32 cellular contexts compared by ENCODE assay signal in the genomic region with DNA sequence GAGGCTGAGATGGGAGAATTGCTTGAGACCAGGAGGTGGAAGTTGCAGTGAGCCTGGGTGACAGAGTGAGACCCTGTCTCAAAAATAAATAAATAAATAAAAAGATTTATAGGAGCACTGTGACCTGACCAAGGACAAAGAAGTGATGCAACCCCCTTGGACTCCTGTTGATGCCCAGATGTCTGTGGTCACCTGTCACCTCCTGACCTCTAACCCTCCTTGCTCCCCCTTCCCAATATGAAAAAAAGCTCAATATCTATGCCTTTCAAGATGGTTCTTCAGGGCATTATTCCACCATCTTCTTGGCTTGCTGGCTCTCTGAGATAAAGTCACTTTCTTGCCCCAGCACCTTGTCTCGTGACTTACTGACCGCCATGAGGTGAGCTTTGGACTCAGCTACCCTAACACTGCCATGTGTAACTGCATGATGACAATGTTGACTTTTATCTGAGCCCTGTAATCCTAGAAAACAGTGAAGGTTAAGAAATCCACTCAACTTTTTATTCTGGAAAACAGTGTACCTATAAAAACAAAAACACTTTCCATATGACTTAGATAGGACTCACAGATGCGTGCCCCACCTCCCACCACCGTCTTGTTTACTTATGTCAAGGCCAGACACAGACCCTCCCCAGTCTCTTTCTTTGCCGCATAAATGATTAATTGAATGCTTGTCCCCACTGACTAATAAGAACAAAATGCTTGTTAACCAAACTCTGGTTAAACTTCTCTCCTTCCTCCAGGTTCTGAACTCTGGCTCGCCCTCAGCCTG.
DNase-seq lines count a peak whose midpoint lies in the region; ATAC-seq, FAIRE-seq and TF ChIP-seq lines count a peak whose summit lies in the region.
"Had no signal": no experiment of that assay in that cellular context is flagged by ENCODE, and none has a peak within 500 bp of the region (broad histone marks: within the 10 kb centered on the region; RNA-seq: fewer than 3 reads in every experiment).

No MANE protein-coding gene starts in this region.

- no peaks in the 10 kb centered on the region for H3K9me3 ChIP-seq in right lobe of liver
- H3K9me3 ChIP-seq: breast epithelium, esophagus muscularis mucosa, HAP-1, mucosa of descending colon, upper lobe of left lung had no signal

- peaks cover 51% of the 10 kb centered on the region for H3K4me1 Mint-ChIP-seq in brain
- H3K4me1 Mint-ChIP-seq: activated naive CD8-positive, alpha-beta T cell treated with anti-CD3 and anti-CD28 coated beads, Interleukin-2, amount 50 U/mL, for 24 hours had no signal

- TF ChIP-seq CTCF in brain (conservative IDR thresholded peaks at IDR 0.05) (no peak), right lobe of liver (IDR thresholded peaks at IDR 0.05) (no peak)

- H3K27me3 ChIP-seq in right lobe of liver: no peaks in the 10 kb centered on the region
- H3K27me3 ChIP-seq: breast epithelium, esophagus muscularis mucosa, upper lobe of left lung had no signal

- TF ChIP-seq POLR2A in right lobe of liver (IDR thresholded peaks at IDR 0.05): no peak

- no peak overlapping the region for H3K4me3 ChIP-seq in right lobe of liver
- H3K4me3 ChIP-seq: breast epithelium, esophagus muscularis mucosa, HAP-1, mucosa of descending colon, upper lobe of left lung had no signal

- peak; percentile 84 for FAIRE-seq in urothelium cell line (lab: Jason Lieb, UNC)
- FAIRE-seq: colon, GM18507 had no signal

- H3K27ac ChIP-seq in right lobe of liver: peak overlapping the region in 1 of 3 donors; percentile 13
- H3K27ac ChIP-seq: 22Rv1, breast epithelium, esophagus muscularis mucosa, upper lobe of left lung had no signal

- no peaks in the 10 kb centered on the region for H3K9me3 Mint-ChIP-seq in brain
- H3K9me3 Mint-ChIP-seq: activated naive CD8-positive, alpha-beta T cell treated with anti-CD3 and anti-CD28 coated beads, Interleukin-2, amount 50 U/mL, for 24 hours; CD8-positive, alpha-beta T cell; neural crest cell had no signal

- no peaks in the 10 kb centered on the region for H3K4me1 ChIP-seq in right lobe of liver
- H3K4me1 ChIP-seq: breast epithelium, upper lobe of left lung had no signal

- WGBS in right lobe of liver (ENCODE audit: insufficient coverage, low coverage, low lambda C conversion rate, missing lambda C conversion rate): 31% methylated on average over 6 of the region's 6 CpGs

- ATAC-seq in Right ventricle myocardium superior (ENCODE audit: poor library complexity) (no peak), right lobe of liver (peak; percentile 68 to 89 (median 85)), HG03175 (IDR thresholded peaks at IDR 0.05; ENCODE audit: unreplicated experiment) (no peak), GM19397 (IDR thresholded peaks at IDR 0.05; ENCODE audit: unreplicated experiment) (no peak)
- ATAC-seq: activated naive CD8-positive, alpha-beta T cell treated with anti-CD3 and anti-CD28 coated beads, Interleukin-2, amount 50 U/mL, for 24 hours; CD8-positive, alpha-beta T cell; left ventricle myocardium superior; mucosa of descending colon; T-helper 17 cell had no signal

- intact Hi-C loops in cardiac septum (cut with DNase I): no loop called here
- intact Hi-C loops in Right ventricle myocardium superior (cut with DNase I): no loop called here
- intact Hi-C loops in right lobe of liver (cut with DNase I): no loop called here

- peak overlapping the region in 3 of 5 experiments; percentile 55 to 98 (median 97) for H3K27ac Mint-ChIP-seq in brain
- H3K27ac Mint-ChIP-seq: activated naive CD8-positive, alpha-beta T cell treated with anti-CD3 and anti-CD28 coated beads, Interleukin-2, amount 50 U/mL, for 24 hours; CD8-positive, alpha-beta T cell; T-helper 17 cell had no signal

- no peak overlapping the region for H3K4me3 Mint-ChIP-seq in brain
- H3K4me3 Mint-ChIP-seq: activated naive CD8-positive, alpha-beta T cell treated with anti-CD3 and anti-CD28 coated beads, Interleukin-2, amount 50 U/mL, for 24 hours; CD8-positive, alpha-beta T cell; neural crest cell; T-helper 17 cell had no signal

- no peaks in the 10 kb centered on the region for H3K36me3 Mint-ChIP-seq in brain
- H3K36me3 Mint-ChIP-seq: CD8-positive, alpha-beta T cell had no signal

- peak; percentile 22 for DNase-seq in cardiac septum (ENCODE audit: low spot score)
- no peak for DNase-seq in Right ventricle myocardium superior
- DNase-seq in right lobe of liver: peak in 1 of 3 donors; percentile 64
- DNase-seq in urothelium cell line (ENCODE audit: low spot score): peak; percentile 64
- no peak for DNase-seq in NCI-H226
- DNase-seq: activated CD4-positive, alpha-beta T cell treated with anti-CD3 and anti-CD28 coated beads for 4 hours; activated CD8-positive, alpha-beta memory T cell treated with anti-CD3 and anti-CD28 coated beads for 24 hours; activated gamma-delta T cell; activated naive CD8-positive, alpha-beta T cell treated with anti-CD3 and anti-CD28 coated beads, Interleukin-2, amount 50 U/mL, for 24 hours; activated T-cell treated with anti-CD3 and anti-CD28 coated beads, Interleukin-2, amount 50 U/mL, for 1 hour; AML-193; CD8-positive, alpha-beta T cell; effector memory CD4-positive, alpha-beta T cell; foreskin melanocyte; GDM1; left ventricle myocardium superior; mucosa of descending colon; NCI-H2107; NCI-H446 treated with DMSO at 0.1 percent for 48 hours; posterior cingulate gyrus; T-helper 17 cell; upper lobe of left lung had no signal

- H3K36me3 ChIP-seq in right lobe of liver: no peaks in the 10 kb centered on the region
- H3K36me3 ChIP-seq: breast epithelium, esophagus muscularis mucosa, HAP-1, upper lobe of left lung had no signal

- H3K27me3 Mint-ChIP-seq in brain: peaks cover 6% of the 10 kb centered on the region

Comparison
In these comparisons a context has a peak if more than half of its experiments do, and no peak if none do; other contexts are left out.
1. DNase-seq: peak in cardiac septum (single experiment) and urothelium cell line (single experiment); none in Right ventricle myocardium superior (single experiment) and NCI-H226 (single experiment).
2. ATAC-seq: peak in right lobe of liver (4 of 4); none in Right ventricle myocardium superior (single experiment), HG03175 (single experiment) and GM19397 (single experiment).